14 cellular contexts compared by ENCODE assay signal in genomic region chr5:142087920-142088679, GRCh38. TPM values are rescaled to one million over a fixed set of nuclear protein-coding genes. Genes with fewer than 3 reads are reported as not detected.
DNase-seq lines count a peak whose midpoint lies in the region; ATAC-seq lines count a peak whose summit lies in the region.
"Had no signal": no experiment of that assay in that cellular context is flagged by ENCODE, and none has a peak within 500 bp of the region (broad histone marks: within the 10 kb centered on the region; RNA-seq: fewer than 3 reads in every experiment).

No MANE protein-coding gene starts in this region.

- no peak overlapping the region for H3K27ac ChIP-seq in CD8-positive, alpha-beta memory T cell (ENCODE audit: low read depth, low read length)

- peak overlapping the region; percentile 26 to 92 (median 80) for H3K27ac Mint-ChIP-seq in CD8-positive, alpha-beta memory T cell
- peak overlapping the region; percentile 93 for H3K27ac Mint-ChIP-seq in activated naive CD8-positive, alpha-beta T cell
- H3K27ac Mint-ChIP-seq: B cell had no signal

- H3K4me1 Mint-ChIP-seq in CD8-positive, alpha-beta memory T cell, result peaks cover 18 to 22% (median 21%) of the 10 kb centered on the region in 3 donors
- peaks cover 63% of the 10 kb centered on the region for H3K4me1 Mint-ChIP-seq in activated naive CD8-positive, alpha-beta T cell (ENCODE audit: low read depth)
- H3K4me1 Mint-ChIP-seq: B cell had no signal

- H3K36me3 Mint-ChIP-seq in CD8-positive, alpha-beta memory T cell, result no peaks in the 10 kb centered on the region
- H3K36me3 Mint-ChIP-seq in activated naive CD8-positive, alpha-beta T cell, result no peaks in the 10 kb centered on the region

- peaks cover 0 to 2% of the 10 kb centered on the region in 2 donors for H3K27me3 Mint-ChIP-seq in CD8-positive, alpha-beta memory T cell
- H3K27me3 Mint-ChIP-seq in activated naive CD8-positive, alpha-beta T cell, result no peaks in the 10 kb centered on the region

- H3K4me3 Mint-ChIP-seq in CD8-positive, alpha-beta memory T cell, result peak overlapping the region; percentile 54 to 78 (median 63)
- peak overlapping the region; percentile 59 for H3K4me3 Mint-ChIP-seq in activated naive CD8-positive, alpha-beta T cell
- H3K4me3 Mint-ChIP-seq: B cell had no signal

- no peaks in the 10 kb centered on the region for H3K9me3 ChIP-seq in CD8-positive, alpha-beta memory T cell (ENCODE audit: low read length)

- CTCF ChIA-PET in CD8-positive, alpha-beta memory T cell (lab: Charles Lee), result interaction anchor here (0.8 kb wide), 1 partner anchor 119 kb away, joined by 3 read pairs; the partner anchor contains the start of gene RNF14

- ATAC-seq in HG02623 (IDR thresholded peaks at IDR 0.05; ENCODE audit: unreplicated experiment) (no peak), HG02678 (IDR thresholded peaks at IDR 0.05; ENCODE audit: unreplicated experiment) (no peak)

- no peak for DNase-seq in CD8-positive, alpha-beta memory T cell
- DNase-seq in T-helper 2 cell (peak in 4 of 5 experiments; percentile 20 to 72 (median 52)), cerebellar cortex (ENCODE audit: low spot score) (no peak), DMS114 treated with DMSO at 0.1 percent for 48 hours (lab: John Stamatoyannopoulos, UW; ENCODE audit: unreplicated experiment) (no peak)
- peak; percentile 30 for DNase-seq in stimulated activated CD4-positive, alpha-beta T cell treated with anti-CD3 and anti-CD28 coated beads, Interleukin-12 subunit alpha, Interleukin-12 subunit beta, amount 100 ng/mL, for 4 hours
- DNase-seq: effector CD8-positive, alpha-beta T cell; KG1; NCI-H1436 treated with DMSO at 0.1 percent for 48 hours; NCI-H510A; OCI-M1 had no signal

- H3K36me3 ChIP-seq in CD8-positive, alpha-beta memory T cell (ENCODE audit: insufficient read depth, low read length), result no peaks in the 10 kb centered on the region

- H3K4me1 ChIP-seq in CD8-positive, alpha-beta memory T cell (ENCODE audit: insufficient read depth, low read length), result peaks cover 17% of the 10 kb centered on the region

- H3K9me3 Mint-ChIP-seq in CD8-positive, alpha-beta memory T cell, result no peaks in the 10 kb centered on the region
- no peaks in the 10 kb centered on the region for H3K9me3 Mint-ChIP-seq in activated naive CD8-positive, alpha-beta T cell (ENCODE audit: low read depth)

- no peak overlapping the region for H3K4me3 ChIP-seq in CD8-positive, alpha-beta memory T cell (ENCODE audit: low read length)

- POLR2A ChIA-PET in CD8-positive, alpha-beta memory T cell (lab: Charles Lee), result interaction anchor here (1.4 kb wide), 1 partner anchor 21 kb away, joined by 6 read pairs; the partner anchor contains the start of gene NDFIP1

- no peaks in the 10 kb centered on the region for H3K27me3 ChIP-seq in CD8-positive, alpha-beta memory T cell (ENCODE audit: insufficient read depth, low read length, poor library complexity, severe bottlenecking)

RNA-seq across cellular contexts. Expression of gene NDFIP1, which starts 20.5 kb away (rescaled TPM):
- total RNA-seq in CD8-positive, alpha-beta memory T cell, result 10 to 100 TPM; 81.3 to 84.4 TPM
- 58.3 TPM for polyA plus RNA-seq in CD8-positive, alpha-beta memory T cell

Comparison
In these comparisons a context has a peak if more than half of its experiments do, and no peak if none do; other contexts are left out.
1. DNase-seq: peak in T-helper 2 cell (4 of 5) and stimulated activated CD4-positive, alpha-beta T cell treated with anti-CD3 and anti-CD28 coated beads, Interleukin-12 subunit alpha, Interleukin-12 subunit beta, amount 100 ng/mL, for 4 hours (single experiment); none in CD8-positive, alpha-beta memory T cell (0 of 5), cerebellar cortex (single experiment) and DMS114 treated with DMSO at 0.1 percent for 48 hours (single experiment).